In genomic region chr9:134326754-134327526, GRCh38 we compare ENCODE assay signal across 1 cellular context.
TF ChIP-seq lines count a peak whose summit lies in the region.

No MANE protein-coding gene starts in this region.

TF ChIP-seq in HepG2, 621 proteins besides CTCF, POLR2A, EP300 and RAD21 (continued from another document):
- TF ChIP-seq ARID4A (CRISPR knock-in tag; IDR thresholded peaks at IDR 0.05; ENCODE audit: borderline replicate concordance) (0 out of 2 replicates have a peak, but pooled peaks have one; percentile 14), PHF8 (CRISPR knock-in tag; IDR thresholded peaks at IDR 0.05) (peak; percentile 54; the same call in 1 of the 2 replicates), ZNF263 (CRISPR knock-in tag; IDR thresholded peaks at IDR 0.05) (0 out of 2 replicates have a peak, but pooled peaks have one; percentile 9), ARNTL (CRISPR knock-in tag; IDR thresholded peaks at IDR 0.05) (0 out of 2 replicates have a peak, but pooled peaks have one; percentile 5), MLX (CRISPR knock-in tag; IDR thresholded peaks at IDR 0.05) (no peak), HIVEP1 (CRISPR knock-in tag; IDR thresholded peaks at IDR 0.05) (0 out of 2 replicates have a peak, but pooled peaks have one; percentile 22), ZNF281 (CRISPR knock-in tag; IDR thresholded peaks at IDR 0.05; ENCODE audit: borderline replicate concordance) (0 out of 2 replicates have a peak, but pooled peaks have one; percentile 13), MTA3 (CRISPR knock-in tag; IDR thresholded peaks at IDR 0.05) (no peak), TBX3 (IDR thresholded peaks at IDR 0.05; ENCODE audit: borderline replicate concordance) (no peak), HMGXB4 (CRISPR knock-in tag; IDR thresholded peaks at IDR 0.05; ENCODE audit: borderline replicate concordance in 1 of 2, low read depth in 1 of 2) (0 out of 4 replicates have a peak, but pooled peaks of 1 of the 2 experiments have one; percentile 26), AGO2 (optimal IDR thresholded peaks at IDR 0.05; ENCODE audit: low read depth, low read length) (peak; percentile 51), ZNF333 (CRISPR knock-in tag; IDR thresholded peaks at IDR 0.05; ENCODE audit: borderline replicate concordance) (peak; percentile 71; the same call in 1 of the 2 replicates), TBX2 (CRISPR knock-in tag; IDR thresholded peaks at IDR 0.05; ENCODE audit: borderline replicate concordance) (no peak), CBX2 (IDR thresholded peaks at IDR 0.05; ENCODE audit: low read depth, low read length) (no peak), CBX2 (CRISPR knock-in tag; IDR thresholded peaks at IDR 0.05; ENCODE audit: low read depth) (no peak), ZFY (CRISPR knock-in tag; IDR thresholded peaks at IDR 0.05) (peak; percentile 52), ZNF619 (CRISPR knock-in tag; IDR thresholded peaks at IDR 0.05) (no peak), ZNF232 (CRISPR knock-in tag; IDR thresholded peaks at IDR 0.05; ENCODE audit: borderline replicate concordance) (peak; percentile 43; the same call in 1 of the 2 replicates), MXD1 (CRISPR knock-in tag; IDR thresholded peaks at IDR 0.05) (0 out of 2 replicates have a peak, but pooled peaks have one; percentile 26), KLF15 (CRISPR knock-in tag; IDR thresholded peaks at IDR 0.05; ENCODE audit: borderline replicate concordance) (no peak), RBFOX2 (IDR thresholded peaks at IDR 0.05; ENCODE audit: low read depth, low read length) (peak; percentile 53)
